ENCODE assay signal across 31 cellular contexts in genomic region chr10:98209441-98209840, GRCh38. TPM values are rescaled to one million over a fixed set of nuclear protein-coding genes. Genes with fewer than 3 reads are reported as not detected.
"Had no signal": no experiment of that assay in that cellular context is flagged by ENCODE, and none has a peak within 500 bp of the region (broad histone marks: within the 10 kb centered on the region; RNA-seq: fewer than 3 reads in every experiment).

No MANE protein-coding gene starts in this region.

- H3K9me3 ChIP-seq: MG63 had no signal

- H3K4me3 Mint-ChIP-seq: activated B cell treated with CpG ODN at 0.5 μM for 24 hours; activated CD8-positive, alpha-beta T cell treated with anti-CD3 and anti-CD28 coated beads for 36 hours; activated naive CD4-positive, alpha-beta T cell treated with anti-CD3 and anti-CD28 coated beads, Interleukin-2, amount 10 ng/mL, durations not matched to agents 7 days and 5 days; activated naive CD8-positive, alpha-beta T cell; activated naive CD8-positive, alpha-beta T cell treated with anti-CD3 and anti-CD28 coated beads, Interleukin-2, amount 50 U/mL, for 24 hours; activated T-cell treated with anti-CD3 and anti-CD28 coated beads, Interleukin-2, amount 50 U/mL, for 24 hours; brain; T-cell had no signal

- H3K9me3 Mint-ChIP-seq: activated B cell treated with CpG ODN at 0.5 μM for 24 hours; activated CD8-positive, alpha-beta T cell treated with anti-CD3 and anti-CD28 coated beads for 36 hours; activated naive CD4-positive, alpha-beta T cell treated with anti-CD3 and anti-CD28 coated beads, Interleukin-2, amount 10 ng/mL, durations not matched to agents 7 days and 5 days; activated naive CD8-positive, alpha-beta T cell treated with anti-CD3 and anti-CD28 coated beads, Interleukin-2, amount 50 U/mL, for 24 hours; activated T-cell treated with anti-CD3 and anti-CD28 coated beads, Interleukin-2, amount 50 U/mL, for 24 hours; brain; T-cell had no signal

- H3K27me3 ChIP-seq: MG63 had no signal

- H3K27me3 Mint-ChIP-seq: activated B cell treated with CpG ODN at 0.5 μM for 24 hours; activated CD8-positive, alpha-beta T cell treated with anti-CD3 and anti-CD28 coated beads for 36 hours; activated naive CD4-positive, alpha-beta T cell treated with anti-CD3 and anti-CD28 coated beads, Interleukin-2, amount 10 ng/mL, durations not matched to agents 7 days and 5 days; activated naive CD8-positive, alpha-beta T cell; activated naive CD8-positive, alpha-beta T cell treated with anti-CD3 and anti-CD28 coated beads, Interleukin-2, amount 50 U/mL, for 24 hours; activated T-cell treated with anti-CD3 and anti-CD28 coated beads, Interleukin-2, amount 50 U/mL, for 24 hours; T-cell had no signal

- H3K27ac ChIP-seq: VCaP had no signal

- H3K4me3 ChIP-seq: MG63 had no signal

- ATAC-seq: activated CD8-positive, alpha-beta T cell treated with anti-CD3 and anti-CD28 coated beads for 36 hours; activated naive CD8-positive, alpha-beta T cell treated with anti-CD3 and anti-CD28 coated beads, Interleukin-2, amount 50 U/mL, for 24 hours; Panc1; SK-N-SH treated with all-trans-retinoic acid at 6 μM for 48 hours; T-cell had no signal

- H3K27ac Mint-ChIP-seq: activated B cell treated with CpG ODN at 0.5 μM for 24 hours; activated CD8-positive, alpha-beta T cell treated with anti-CD3 and anti-CD28 coated beads for 36 hours; activated naive CD4-positive, alpha-beta T cell treated with anti-CD3 and anti-CD28 coated beads, Interleukin-2, amount 10 ng/mL, durations not matched to agents 7 days and 5 days; activated naive CD8-positive, alpha-beta T cell; activated naive CD8-positive, alpha-beta T cell treated with anti-CD3 and anti-CD28 coated beads, Interleukin-2, amount 50 U/mL, for 24 hours; activated T-cell treated with anti-CD3 and anti-CD28 coated beads, Interleukin-2, amount 50 U/mL, for 24 hours; brain; T-cell had no signal

- H3K4me1 Mint-ChIP-seq: activated naive CD4-positive, alpha-beta T cell treated with anti-CD3 and anti-CD28 coated beads, Interleukin-2, amount 10 ng/mL, durations not matched to agents 7 days and 5 days had no signal

- DNase-seq: activated B cell treated with CpG ODN at 0.5 μM for 24 hours; activated CD4-positive, alpha-beta T cell treated with anti-CD3 and anti-CD28 coated beads for 48 hours; activated CD4-positive, CD25-positive, alpha-beta regulatory T cell treated with anti-CD3 and anti-CD28 coated beads, Interleukin-2, amount 50 U/mL, for 72 hours; activated CD8-positive, alpha-beta T cell treated with anti-CD3 and anti-CD28 coated beads for 36 hours; activated gamma-delta T cell treated with Interleukin-2 at 50 U/mL for 16 hours; activated naive CD4-positive, alpha-beta T cell treated with anti-CD3 and anti-CD28 coated beads, Interleukin-2, amount 10 ng/mL, durations not matched to agents 7 days and 5 days; activated naive CD8-positive, alpha-beta T cell treated with anti-CD3 and anti-CD28 coated beads, Interleukin-2, amount 50 U/mL, for 24 hours; activated T-cell treated with anti-CD3 and anti-CD28 coated beads, Interleukin-2, amount 50 U/mL, for 24 hours; anterior cingulate cortex; central memory CD4-positive, alpha-beta T cell; Kasumi-1; KG1; MG63; MV-4-11; NCI-H1092; NCI-H1436 treated with DMSO at 0.1 percent for 48 hours; NCI-H1694 treated with DMSO at 0.1 percent for 48 hours; NCI-H2029; NCI-H345; NCI-H524 treated with DMSO at 0.1 percent for 48 hours; SIG-M5; T-cell; T-helper 2 cell; T-helper 9 cell had no signal

RNA-seq across cellular contexts. Expression of gene LOXL4, which starts 58.6 kb away (rescaled TPM):
- total RNA-seq: activated B cell treated with CpG ODN at 0.5 μM for 24 hours; activated CD8-positive, alpha-beta memory T cell treated with anti-CD3 and anti-CD28 coated beads for 36 hours; activated CD8-positive, alpha-beta T cell treated with anti-CD3 and anti-CD28 coated beads for 36 hours; SK-MEL-5 had no signal
